ENCODE assay signal across 12 cellular contexts in genomic region chr4:77927991-77928925, GRCh38.
DNase-seq lines count a peak whose midpoint lies in the region; ATAC-seq, FAIRE-seq and TF ChIP-seq lines count a peak whose summit lies in the region.
"Had no signal": no experiment of that assay in that cellular context is flagged by ENCODE, and none has a peak within 500 bp of the region (broad histone marks: within the 10 kb centered on the region; RNA-seq: fewer than 3 reads in every experiment).

No MANE protein-coding gene starts in this region.

- H3K79me2 ChIP-seq in astrocyte (ENCODE audit: insufficient read depth, low read length), result no peaks in the 10 kb centered on the region

- peaks cover 13% of the 10 kb centered on the region for H3K9me3 Mint-ChIP-seq in astrocyte (ENCODE audit: unreplicated experiment)

- no peak overlapping the region for H3K4me3 Mint-ChIP-seq in astrocyte (ENCODE audit: unreplicated experiment)
- H3K4me3 Mint-ChIP-seq: CD4-positive, alpha-beta T cell had no signal

- H3K27ac ChIP-seq in astrocyte (ENCODE audit: low read depth, low read length), result no peak overlapping the region

- H3K27me3 Mint-ChIP-seq in astrocyte (ENCODE audit: low read depth, unreplicated experiment), result no peaks in the 10 kb centered on the region
- H3K27me3 Mint-ChIP-seq: CD4-positive, alpha-beta T cell had no signal

- H2AFZ ChIP-seq in astrocyte (ENCODE audit: low read depth, low read length), result no peak overlapping the region

- no peak overlapping the region for H3K9ac ChIP-seq in astrocyte (ENCODE audit: low read length)

- H3K4me2 ChIP-seq in astrocyte (ENCODE audit: low read length), result no peak overlapping the region

- peaks cover 25% of the 10 kb centered on the region for H3K4me1 Mint-ChIP-seq in astrocyte (ENCODE audit: low read depth, unreplicated experiment)

- no peaks in the 10 kb centered on the region for H3K27me3 ChIP-seq in astrocyte (ENCODE audit: insufficient read depth, low read length)

- no peak for TF ChIP-seq CTCF in LNCaP clone FGC (IDR thresholded peaks at IDR 0.05; ENCODE audit: control insufficient read depth, extremely low read depth, insufficient read depth)
- no peak for TF ChIP-seq CTCF in astrocyte (IDR thresholded peaks at IDR 0.05; ENCODE audit: insufficient read depth, low read depth, low read length)

- peaks cover 17% of the 10 kb centered on the region for H3K4me1 ChIP-seq in astrocyte (ENCODE audit: insufficient read depth, low read length)

- H3K9me3 ChIP-seq in astrocyte (ENCODE audit: insufficient read depth, low read depth, low read length), result no peaks in the 10 kb centered on the region

- no peak overlapping the region for H3K27ac Mint-ChIP-seq in astrocyte (ENCODE audit: unreplicated experiment)
- H3K27ac Mint-ChIP-seq: CD4-positive, alpha-beta T cell had no signal

- peak; percentile 46 for DNase-seq in DMS 273 (lab: John Stamatoyannopoulos, UW; ENCODE audit: unreplicated experiment)
- peak; percentile 91 for DNase-seq in LNCaP clone FGC (ENCODE audit: low read depth)
- DNase-seq in astrocyte (ENCODE audit: low read depth), result peak; percentile 30
- DNase-seq in RKO (ENCODE audit: low spot score), result no peak
- DNase-seq in SIG-M5 (lab: John Stamatoyannopoulos, UW), result no peak
- DNase-seq in NOMO-1 treated with dmso at 0.1 percent for 144 hours (lab: John Stamatoyannopoulos, UW; ENCODE audit: unreplicated experiment), result no peak
- DNase-seq: amniotic stem cell; CD4-positive, alpha-beta T cell; foreskin melanocyte had no signal

- H3K36me3 ChIP-seq in astrocyte (ENCODE audit: insufficient read depth, low read length), result no peaks in the 10 kb centered on the region

- H4K20me1 ChIP-seq in astrocyte (ENCODE audit: insufficient read depth, low read length), result no peaks in the 10 kb centered on the region

- ATAC-seq in GM21390 (IDR thresholded peaks at IDR 0.05; ENCODE audit: unreplicated experiment), result no peak

- peaks cover 19% of the 10 kb centered on the region for H3K36me3 Mint-ChIP-seq in astrocyte (ENCODE audit: low read depth, unreplicated experiment)

- FAIRE-seq in astrocyte (lab: Jason Lieb, UNC) (no peak), islet of Langerhans (lab: Jason Lieb, UNC) (peak; percentile 69)

- H3K4me3 ChIP-seq in LNCaP clone FGC (ENCODE audit: low read depth, low read length) (peak overlapping the region; percentile 1; the same call in 1 of the 2 replicates), astrocyte (ENCODE audit: insufficient read depth, low read depth, low read length) (no peak overlapping the region)
- H3K4me3 ChIP-seq: skin epidermis had no signal

Comparison
In these comparisons a context has a peak if more than half of its experiments do, and no peak if none do; other contexts are left out.
1. DNase-seq: peak in DMS 273 (single experiment), LNCaP clone FGC (single experiment) and astrocyte (single experiment); none in RKO (single experiment), SIG-M5 (single experiment) and NOMO-1 treated with dmso at 0.1 percent for 144 hours (single experiment).